19 cellular contexts compared by ENCODE assay signal in genomic region chr14:76774471-76775158, GRCh38. TPM values are rescaled to one million over a fixed set of nuclear protein-coding genes. Genes with fewer than 3 reads are reported as not detected.
A peak's percentile ranks its signal among the peaks of the same experiment; 100 is the strongest.
DNase-seq lines count a peak whose midpoint lies in the region; ATAC-seq and TF ChIP-seq lines count a peak whose summit lies in the region.
"Had no signal": no experiment of that assay in that cellular context is flagged by ENCODE, and none has a peak within 500 bp of the region (broad histone marks: within the 10 kb centered on the region; RNA-seq: fewer than 3 reads in every experiment).

No MANE protein-coding gene starts in this region.

- peaks cover 2% of the 10 kb centered on the region for H3K36me3 Mint-ChIP-seq in central memory CD8-positive, alpha-beta T cell (ENCODE audit: insufficient read depth)
- H3K36me3 Mint-ChIP-seq: activated naive CD8-positive, alpha-beta T cell treated with anti-CD3 and anti-CD28 coated beads for 36 hours had no signal

- H3K9me3 Mint-ChIP-seq in central memory CD8-positive, alpha-beta T cell = no peaks in the 10 kb centered on the region
- H3K9me3 Mint-ChIP-seq: activated naive CD8-positive, alpha-beta T cell treated with anti-CD3 and anti-CD28 coated beads for 36 hours; effector memory CD8-positive, alpha-beta T cell had no signal

- no peak overlapping the region for H3K4me3 ChIP-seq in tibial artery
- H3K4me3 ChIP-seq: A549, breast epithelium, GM23248, pancreas had no signal

- no peak for ATAC-seq in central memory CD8-positive, alpha-beta T cell (replicated peaks; ENCODE audit: extremely low read depth, poor library complexity, severe bottlenecking)
- ATAC-seq in GM18511 (IDR thresholded peaks at IDR 0.05; ENCODE audit: unreplicated experiment) = no peak
- ATAC-seq: A549; effector memory CD8-positive, alpha-beta T cell had no signal

- no peak for TF ChIP-seq CTCF in tibial artery (IDR thresholded peaks at IDR 0.05)

- no peak overlapping the region for H3K4me3 Mint-ChIP-seq in central memory CD8-positive, alpha-beta T cell
- H3K4me3 Mint-ChIP-seq: activated naive CD8-positive, alpha-beta T cell treated with anti-CD3 and anti-CD28 coated beads for 36 hours; effector memory CD8-positive, alpha-beta T cell had no signal

- peaks cover 10 to 39% (median 36%) of the 10 kb centered on the region in 3 donors for H3K36me3 ChIP-seq in tibial artery
- H3K36me3 ChIP-seq: breast epithelium, pancreas had no signal

- H3K27me3 ChIP-seq in tibial artery = no peaks in the 10 kb centered on the region
- H3K27me3 ChIP-seq: breast epithelium, pancreas had no signal

- peak; percentile 56 for DNase-seq in activated effector memory CD4-positive, alpha-beta T cell treated with anti-CD3 and anti-CD28 coated beads, Interleukin-2, amount 50 U/mL, for 16 hours
- DNase-seq in activated effector memory CD4-positive, alpha-beta T cell treated with Interleukin-2 at 50 U/mL for 16 hours = no peak
- DNase-seq in central memory CD8-positive, alpha-beta T cell (ENCODE audit: low spot score in 2 of 2) = no peak
- peak; percentile 81 for DNase-seq in mesenteric fat pad (ENCODE audit: low spot score)
- peak in 1 of 2 donors; percentile 56 for DNase-seq in tibial artery
- no peak for DNase-seq in NCI-H524 (lab: John Stamatoyannopoulos, UW)
- DNase-seq in COR-L47 (lab: John Stamatoyannopoulos, UW) = no peak
- DNase-seq: activated CD4-positive, alpha-beta T cell treated with anti-CD3 and anti-CD28 coated beads, Interleukin-2, amount 50 U/mL, for 1 hour; activated naive CD8-positive, alpha-beta T cell treated with anti-CD3 and anti-CD28 coated beads for 36 hours; effector memory CD8-positive, alpha-beta T cell; GM23248; NCI-H1417 had no signal

- peaks cover 40% of the 10 kb centered on the region for H3K27me3 Mint-ChIP-seq in central memory CD8-positive, alpha-beta T cell
- H3K27me3 Mint-ChIP-seq: effector memory CD8-positive, alpha-beta T cell had no signal

- intact Hi-C loops in tibial artery (cut with DNase I; ENCODE audit: low total_unique reads) = no loop called here

- H3K4me1 ChIP-seq in tibial artery = peaks cover 0 to 54% (median 44%) of the 10 kb centered on the region in 4 donors

- no peaks in the 10 kb centered on the region for H3K9me3 ChIP-seq in tibial artery
- H3K9me3 ChIP-seq: A549, breast epithelium, pancreas had no signal

- H3K27ac Mint-ChIP-seq in central memory CD8-positive, alpha-beta T cell (ENCODE audit: low read depth) = peak overlapping the region; percentile 64
- H3K27ac Mint-ChIP-seq: activated naive CD8-positive, alpha-beta T cell treated with anti-CD3 and anti-CD28 coated beads for 36 hours; effector memory CD8-positive, alpha-beta T cell had no signal

- H3K4me1 Mint-ChIP-seq in central memory CD8-positive, alpha-beta T cell = peaks cover 5% of the 10 kb centered on the region

- H3K27ac ChIP-seq in tibial artery = peak overlapping the region; percentile 89 to 97
- H3K27ac ChIP-seq: C4-2B, GM23248 had no signal

RNA-seq across cellular contexts. Expression of gene VASH1, which starts 13.3 kb away (rescaled TPM):
- 12.9 TPM for total RNA-seq in mesenteric fat pad

RNA-seq across cellular contexts. Expression of gene ANGEL1, which starts 38.1 kb away (rescaled TPM):
- 21.9 TPM for total RNA-seq in mesenteric fat pad

RNA-seq across cellular contexts. Expression of gene LRRC74A, which starts 51.6 kb away (rescaled TPM):
- total RNA-seq in mesenteric fat pad = not detected
- total RNA-seq: activated naive CD8-positive, alpha-beta T cell treated with anti-CD3 and anti-CD28 coated beads for 36 hours; breast epithelium; GM23248; LHCN-M2; pancreas; ureter had no signal

Comparison
In these comparisons a context has a peak if more than half of its experiments do, and no peak if none do; other contexts are left out.
1. DNase-seq: peak in activated effector memory CD4-positive, alpha-beta T cell treated with anti-CD3 and anti-CD28 coated beads, Interleukin-2, amount 50 U/mL, for 16 hours (single experiment) and mesenteric fat pad (single experiment); none in activated effector memory CD4-positive, alpha-beta T cell treated with Interleukin-2 at 50 U/mL for 16 hours (single experiment), central memory CD8-positive, alpha-beta T cell (0 of 2), NCI-H524 (0 of 2) and COR-L47 (single experiment).